Comparison of ENCODE assay signal across 23 cellular contexts in genomic region chr1:1558591-1558990, GRCh38. TPM values are rescaled to one million over a fixed set of nuclear protein-coding genes. Genes with fewer than 3 reads are reported as not detected.
DNase-seq lines count a peak whose midpoint lies in the region; ATAC-seq and TF ChIP-seq lines count a peak whose summit lies in the region.
"Had no signal": no experiment of that assay in that cellular context is flagged by ENCODE, and none has a peak within 500 bp of the region (broad histone marks: within the 10 kb centered on the region; RNA-seq: fewer than 3 reads in every experiment).

No MANE protein-coding gene starts in this region.

- no peak for ATAC-seq in natural killer cell
- no peak for ATAC-seq in natural killer cell treated with Interleukin-12 subunit alpha and Interleukin-12 subunit beta and Interleukin-15 and Interleukin-18, amount 100 ng/mL, for 72 hours
- ATAC-seq: gastroesophageal sphincter, lower lobe of right lung, pancreas, upper lobe of right lung had no signal

- H3K27ac Mint-ChIP-seq in natural killer cell (peak overlapping the region; percentile 31 to 45), endothelial cell (ENCODE audit: unreplicated experiment) (peak overlapping the region; percentile 31)
- no peak overlapping the region for H3K27ac Mint-ChIP-seq in natural killer cell treated with Interleukin-12 subunit alpha and Interleukin-12 subunit beta and Interleukin-15 and Interleukin-18, amount 100 ng/mL, for 72 hours

- H3K36me3 Mint-ChIP-seq in natural killer cell: no peaks in the 10 kb centered on the region
- no peaks in the 10 kb centered on the region for H3K36me3 Mint-ChIP-seq in natural killer cell treated with Interleukin-12 subunit alpha and Interleukin-12 subunit beta and Interleukin-15 and Interleukin-18, amount 100 ng/mL, for 72 hours
- peaks cover 9% of the 10 kb centered on the region for H3K36me3 Mint-ChIP-seq in endothelial cell (ENCODE audit: low read depth, unreplicated experiment)

- H3K4me3 Mint-ChIP-seq in natural killer cell: no peak overlapping the region
- H3K4me3 Mint-ChIP-seq in natural killer cell treated with Interleukin-12 subunit alpha and Interleukin-12 subunit beta and Interleukin-15 and Interleukin-18, amount 100 ng/mL, for 72 hours: no peak overlapping the region
- H3K4me3 Mint-ChIP-seq in endothelial cell (ENCODE audit: unreplicated experiment): peak overlapping the region; percentile 23

- H3K27me3 Mint-ChIP-seq in natural killer cell (ENCODE audit: low read depth in 2 of 2) (no peaks in the 10 kb centered on the region), endothelial cell (ENCODE audit: unreplicated experiment) (peaks cover 5% of the 10 kb centered on the region)
- H3K27me3 Mint-ChIP-seq in natural killer cell treated with Interleukin-12 subunit alpha and Interleukin-12 subunit beta and Interleukin-15 and Interleukin-18, amount 100 ng/mL, for 72 hours: no peaks in the 10 kb centered on the region

- peak overlapping the region; percentile 56 for H3K27ac ChIP-seq in VCaP
- H3K27ac ChIP-seq: BLaER1, gastroesophageal sphincter, lower lobe of right lung, pancreas, PC-9, right atrium auricular region, upper lobe of right lung had no signal

- H3K9me3 Mint-ChIP-seq in natural killer cell (no peaks in the 10 kb centered on the region), endothelial cell (ENCODE audit: unreplicated experiment) (no peaks in the 10 kb centered on the region)
- no peaks in the 10 kb centered on the region for H3K9me3 Mint-ChIP-seq in natural killer cell treated with Interleukin-12 subunit alpha and Interleukin-12 subunit beta and Interleukin-15 and Interleukin-18, amount 100 ng/mL, for 72 hours

- H3K4me1 Mint-ChIP-seq in natural killer cell: peaks cover 5 to 20% of the 10 kb centered on the region in 2 donors
- peaks cover 6 to 17% of the 10 kb centered on the region in 2 donors for H3K4me1 Mint-ChIP-seq in natural killer cell treated with Interleukin-12 subunit alpha and Interleukin-12 subunit beta and Interleukin-15 and Interleukin-18, amount 100 ng/mL, for 72 hours (ENCODE audit: low read depth in 2 of 2)
- H3K4me1 Mint-ChIP-seq in endothelial cell (ENCODE audit: unreplicated experiment): no peaks in the 10 kb centered on the region

- no peak for TF ChIP-seq CTCF in natural killer cell (IDR thresholded peaks at IDR 0.05)
- TF ChIP-seq CTCF in VCaP (conservative IDR thresholded peaks at IDR 0.05): no peak
- TF ChIP-seq CTCF in endothelial cell (IDR thresholded peaks at IDR 0.05; ENCODE audit: unreplicated experiment): no peak
- no peak for TF ChIP-seq CTCF in GM20000 (IDR thresholded peaks at IDR 0.05; ENCODE audit: extremely low read depth, missing control alignments)

- intact Hi-C loops in natural killer cell (cut with micrococcal nuclease): no loop called here

- DNase-seq in natural killer cell (no peak), endothelial cell (ENCODE audit: low spot score) (no peak), SHP77 (lab: John Stamatoyannopoulos, UW) (no peak), middle frontal gyrus (ENCODE audit: extremely low spot score, low spot score) (no peak), GM20000 (ENCODE audit: low spot score) (no peak), activated gamma-delta T cell treated with Interleukin-2 at 50 U/mL for 16 hours (no peak)
- DNase-seq in natural killer cell treated with Interleukin-12 subunit alpha and Interleukin-12 subunit beta and Interleukin-15 and Interleukin-18, amount 100 ng/mL, for 72 hours (ENCODE audit: low spot score): no peak
- DNase-seq: activated CD8-positive, alpha-beta memory T cell treated with anti-CD3 and anti-CD28 coated beads, Interleukin-2, amount 50 U/mL, for 48 hours; anterior cingulate cortex; caudate nucleus; lower lobe of right lung; NCI-H1105; NCI-H2029 treated with DMSO at 0.1 percent for 48 hours; pancreas; PC-9; stimulated activated CD4-positive, alpha-beta T cell treated with anti-CD3 and anti-CD28 coated beads, Interleukin-4, amount 100 ng/mL, for 4 hours; upper lobe of right lung had no signal

RNA-seq across cellular contexts. Expression of gene SSU72, which starts 16.1 kb away (rescaled TPM):
- total RNA-seq in natural killer cell (100 to 1,000 TPM in 1 of 3 donors, 10 to 100 TPM in 2; 87.5 to 107 (median 93.9) TPM), endothelial cell (ENCODE audit: unreplicated experiment) (114 TPM)
- 100 to 1,000 TPM in 1 of 2 donors, 10 to 100 TPM in 1; 97.6 to 146 TPM for total RNA-seq in natural killer cell treated with Interleukin-12 subunit alpha and Interleukin-12 subunit beta and Interleukin-15 and Interleukin-18, amount 100 ng/mL, for 72 hours

RNA-seq across cellular contexts. Expression of gene TMEM240, which starts 18.2 kb away (rescaled TPM):
- total RNA-seq in natural killer cell (under 1 TPM; 0.35 to 1.00 (median 0.83) TPM), endothelial cell (ENCODE audit: unreplicated experiment) (6.6 TPM)
- total RNA-seq in natural killer cell treated with Interleukin-12 subunit alpha and Interleukin-12 subunit beta and Interleukin-15 and Interleukin-18, amount 100 ng/mL, for 72 hours: 1 to 10 TPM in 1 of 2 donors, not detected in 1; 1.6 TPM
- total RNA-seq: esophagus mucosa, H4 had no signal

RNA-seq across cellular contexts. Expression of gene FNDC10, which starts 41.3 kb away (rescaled TPM):
- total RNA-seq in natural killer cell (1 to 10 TPM; 2.8 to 3.2 (median 3.0) TPM), endothelial cell (ENCODE audit: unreplicated experiment) (11.6 TPM)
- 1 to 10 TPM in 1 of 2 donors, under 1 TPM in 1; 0.81 to 2.4 TPM for total RNA-seq in natural killer cell treated with Interleukin-12 subunit alpha and Interleukin-12 subunit beta and Interleukin-15 and Interleukin-18, amount 100 ng/mL, for 72 hours

RNA-seq across cellular contexts. Expression of gene ATAD3A, which starts 46.6 kb away (rescaled TPM):
- total RNA-seq in natural killer cell (10 to 100 TPM; 17.3 to 37.3 (median 22.2) TPM), endothelial cell (ENCODE audit: unreplicated experiment) (30.4 TPM)
- 100 to 1,000 TPM in 1 of 2 donors, 10 to 100 TPM in 1; 52.7 to 126 TPM for total RNA-seq in natural killer cell treated with Interleukin-12 subunit alpha and Interleukin-12 subunit beta and Interleukin-15 and Interleukin-18, amount 100 ng/mL, for 72 hours

RNA-seq across cellular contexts. Expression of gene MIB2, which starts 56.7 kb away (rescaled TPM):
- total RNA-seq in natural killer cell: 10 to 100 TPM; 44.9 to 54.1 (median 46.0) TPM
- 10 to 100 TPM; 29.3 to 43.5 TPM for total RNA-seq in natural killer cell treated with Interleukin-12 subunit alpha and Interleukin-12 subunit beta and Interleukin-15 and Interleukin-18, amount 100 ng/mL, for 72 hours
- 84.4 TPM for total RNA-seq in endothelial cell (ENCODE audit: unreplicated experiment)

Comparison
In these comparisons a context has a peak if more than half of its experiments do, and no peak if none do; other contexts are left out.
1. H3K27ac Mint-ChIP-seq: peak in natural killer cell (2 of 2) and endothelial cell (single experiment); none in natural killer cell treated with Interleukin-12 subunit alpha and Interleukin-12 subunit beta and Interleukin-15 and Interleukin-18, amount 100 ng/mL, for 72 hours (0 of 2).